ENCODE assay signal across 13 cellular contexts in the genomic region with DNA sequence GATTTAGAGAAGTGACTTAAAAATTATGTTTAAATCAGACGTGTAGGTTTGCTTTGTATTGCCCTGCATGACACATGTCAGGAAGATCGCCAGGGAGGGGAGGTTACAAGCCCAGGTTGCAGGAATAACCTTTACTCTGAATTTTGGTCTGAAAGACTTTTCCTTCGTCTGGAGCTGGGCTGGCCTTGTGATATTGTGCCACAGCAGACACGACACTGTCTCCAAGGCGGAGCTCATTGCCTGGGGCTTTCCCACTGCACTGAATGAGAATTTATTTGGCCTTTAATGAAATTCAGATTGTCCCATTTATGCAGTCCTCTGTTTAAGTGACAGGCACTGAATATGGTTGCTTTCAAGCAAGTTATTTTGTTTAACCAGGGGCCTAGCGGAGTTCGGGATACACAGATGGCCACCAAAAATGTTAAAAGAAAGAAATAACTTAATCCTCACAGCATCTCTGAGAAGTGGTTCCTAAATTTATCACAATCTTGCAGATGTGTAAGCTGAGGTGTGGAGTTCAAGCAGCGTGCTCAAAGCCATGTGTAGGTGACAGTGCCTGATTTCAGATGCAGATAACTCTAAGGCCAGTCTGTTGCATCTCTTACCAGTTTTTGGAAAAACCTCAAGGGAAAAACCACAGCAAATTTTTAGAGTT. TPM values are rescaled to one million over a fixed set of nuclear protein-coding genes. Genes with fewer than 3 reads are reported as not detected.
DNase-seq lines count a peak whose midpoint lies in the region; ATAC-seq lines count a peak whose summit lies in the region.
"Had no signal": no experiment of that assay in that cellular context is flagged by ENCODE, and none has a peak within 500 bp of the region (broad histone marks: within the 10 kb centered on the region; RNA-seq: fewer than 3 reads in every experiment).

No MANE protein-coding gene starts in this region.

- H3K4me3 Mint-ChIP-seq in CD4-positive, CD25-positive, alpha-beta regulatory T cell, result peak overlapping the region; percentile 72 to 84 (median 76)
- peak overlapping the region; percentile 66 for H3K4me3 Mint-ChIP-seq in activated T-helper 2 cell treated with anti-CD3 and anti-CD28 coated beads, Interferon-gamma antibody, Interleukin-2, Interleukin-4, amounts not matched to agents 10 μg/mL and 5 μg/mL and 100 μg/mL, durations not matched to agents 14 hours and 24 hours and 36 hours (ENCODE audit: low read depth)
- H3K4me3 Mint-ChIP-seq in natural killer cell treated with Interleukin-12 subunit alpha and Interleukin-12 subunit beta and Interleukin-15 and Interleukin-18, amount 100 ng/mL, for 72 hours, result peak overlapping the region; percentile 77

- peak overlapping the region; percentile 62 for H3K4me3 ChIP-seq in CD4-positive, CD25-positive, alpha-beta regulatory T cell (ENCODE audit: low read depth, low read length)
- H3K4me3 ChIP-seq: sigmoid colon had no signal

- H3K9me3 ChIP-seq in CD4-positive, CD25-positive, alpha-beta regulatory T cell (ENCODE audit: control insufficient read depth in 2 of 2, low read length in 2 of 2), result no peaks in the 10 kb centered on the region
- H3K9me3 ChIP-seq: Caco-2, sigmoid colon had no signal

- peak overlapping the region; percentile 100 for H3K27ac ChIP-seq in CD4-positive, CD25-positive, alpha-beta regulatory T cell (ENCODE audit: insufficient read depth, low read length, poor library complexity, severe bottlenecking)
- H3K27ac ChIP-seq: sigmoid colon had no signal

- H3K9me3 Mint-ChIP-seq in CD4-positive, CD25-positive, alpha-beta regulatory T cell, result peaks cover 0 to 3% (median 0%) of the 10 kb centered on the region in 7 donors
- no peaks in the 10 kb centered on the region for H3K9me3 Mint-ChIP-seq in activated T-helper 2 cell treated with anti-CD3 and anti-CD28 coated beads, Interferon-gamma antibody, Interleukin-2, Interleukin-4, amounts not matched to agents 10 μg/mL and 5 μg/mL and 100 μg/mL, durations not matched to agents 14 hours and 24 hours and 36 hours
- no peaks in the 10 kb centered on the region for H3K9me3 Mint-ChIP-seq in natural killer cell treated with Interleukin-12 subunit alpha and Interleukin-12 subunit beta and Interleukin-15 and Interleukin-18, amount 100 ng/mL, for 72 hours

- peaks cover 59% of the 10 kb centered on the region for H3K36me3 Mint-ChIP-seq in CD4-positive, CD25-positive, alpha-beta regulatory T cell
- peaks cover 92% of the 10 kb centered on the region for H3K36me3 Mint-ChIP-seq in activated T-helper 2 cell treated with anti-CD3 and anti-CD28 coated beads, Interferon-gamma antibody, Interleukin-2, Interleukin-4, amounts not matched to agents 10 μg/mL and 5 μg/mL and 100 μg/mL, durations not matched to agents 14 hours and 24 hours and 36 hours (ENCODE audit: low read depth)
- peaks cover 33% of the 10 kb centered on the region for H3K36me3 Mint-ChIP-seq in natural killer cell treated with Interleukin-12 subunit alpha and Interleukin-12 subunit beta and Interleukin-15 and Interleukin-18, amount 100 ng/mL, for 72 hours

- H3K4me1 ChIP-seq in CD4-positive, CD25-positive, alpha-beta regulatory T cell (ENCODE audit: control insufficient read depth, insufficient read depth, low read length, poor library complexity, severe bottlenecking), result peaks cover 98% of the 10 kb centered on the region
- H3K4me1 ChIP-seq: Caco-2, sigmoid colon had no signal

- no peak for ATAC-seq in CD4-positive, CD25-positive, alpha-beta regulatory T cell (ENCODE audit: low read depth in 2 of 2)
- ATAC-seq in natural killer cell treated with Interleukin-12 subunit alpha and Interleukin-12 subunit beta and Interleukin-15 and Interleukin-18, amount 100 ng/mL, for 72 hours, result peak in 1 of 2 donors; percentile 78
- ATAC-seq in HG03469 (IDR thresholded peaks at IDR 0.05; ENCODE audit: unreplicated experiment), result no peak

- intact Hi-C loops in activated T-helper 2 cell treated with anti-CD3 and anti-CD28 coated beads, Interferon-gamma antibody, Interleukin-2, Interleukin-4, amounts not matched to agents 10 μg/mL and 5 μg/mL and 100 μg/mL, durations not matched to agents 14 hours and 24 hours and 36 hours (cut with micrococcal nuclease), result loop anchor here (1.0 to 5.0 kb wide), 2 partner anchors 90 to 187 kb away; no protein-coding TSS in a partner anchor

- peaks cover 25 to 96% (median 79%) of the 10 kb centered on the region in 4 donors for H3K4me1 Mint-ChIP-seq in CD4-positive, CD25-positive, alpha-beta regulatory T cell
- H3K4me1 Mint-ChIP-seq in activated T-helper 2 cell treated with anti-CD3 and anti-CD28 coated beads, Interferon-gamma antibody, Interleukin-2, Interleukin-4, amounts not matched to agents 10 μg/mL and 5 μg/mL and 100 μg/mL, durations not matched to agents 14 hours and 24 hours and 36 hours (ENCODE audit: low read depth), result peaks cover 84% of the 10 kb centered on the region
- H3K4me1 Mint-ChIP-seq in natural killer cell treated with Interleukin-12 subunit alpha and Interleukin-12 subunit beta and Interleukin-15 and Interleukin-18, amount 100 ng/mL, for 72 hours (ENCODE audit: low read depth in 2 of 2), result peaks cover 78 to 82% of the 10 kb centered on the region in 2 donors

- H3K36me3 ChIP-seq in CD4-positive, CD25-positive, alpha-beta regulatory T cell (ENCODE audit: control insufficient read depth, insufficient read depth, low read length), result peaks cover 62% of the 10 kb centered on the region
- H3K36me3 ChIP-seq: sigmoid colon had no signal

- DNase-seq in CD4-positive, CD25-positive, alpha-beta regulatory T cell, result peak in 1 of 3 donors; percentile 50
- DNase-seq in OCI-M1 (lab: John Stamatoyannopoulos, UW) (peak; percentile 80), NCI-H2029 treated with DMSO at 0.1 percent for 48 hours (lab: John Stamatoyannopoulos, UW) (no peak), NCI-H187 treated with DMSO at 0.1 percent for 48 hours (lab: John Stamatoyannopoulos, UW) (no peak), NCI-H2196 (lab: John Stamatoyannopoulos, UW; ENCODE audit: unreplicated experiment) (no peak)
- no peak for DNase-seq in activated T-helper 2 cell treated with anti-CD3 and anti-CD28 coated beads, Interferon-gamma antibody, Interleukin-2, Interleukin-4, amounts not matched to agents 10 μg/mL and 5 μg/mL and 100 μg/mL, durations not matched to agents 14 hours and 24 hours and 36 hours (ENCODE audit: low spot score)
- DNase-seq in natural killer cell treated with Interleukin-12 subunit alpha and Interleukin-12 subunit beta and Interleukin-15 and Interleukin-18, amount 100 ng/mL, for 72 hours (ENCODE audit: low spot score), result no peak
- DNase-seq: Caco-2, GOT3, NCI-H2029, sigmoid colon, T1000 had no signal

- peak overlapping the region; percentile 83 to 94 (median 92) for H3K27ac Mint-ChIP-seq in CD4-positive, CD25-positive, alpha-beta regulatory T cell
- H3K27ac Mint-ChIP-seq in activated T-helper 2 cell treated with anti-CD3 and anti-CD28 coated beads, Interferon-gamma antibody, Interleukin-2, Interleukin-4, amounts not matched to agents 10 μg/mL and 5 μg/mL and 100 μg/mL, durations not matched to agents 14 hours and 24 hours and 36 hours, result peak overlapping the region; percentile 80
- H3K27ac Mint-ChIP-seq in natural killer cell treated with Interleukin-12 subunit alpha and Interleukin-12 subunit beta and Interleukin-15 and Interleukin-18, amount 100 ng/mL, for 72 hours, result peak overlapping the region; percentile 80 to 87

- no peaks in the 10 kb centered on the region for H3K27me3 Mint-ChIP-seq in CD4-positive, CD25-positive, alpha-beta regulatory T cell
- H3K27me3 Mint-ChIP-seq in activated T-helper 2 cell treated with anti-CD3 and anti-CD28 coated beads, Interferon-gamma antibody, Interleukin-2, Interleukin-4, amounts not matched to agents 10 μg/mL and 5 μg/mL and 100 μg/mL, durations not matched to agents 14 hours and 24 hours and 36 hours (ENCODE audit: low read depth), result no peaks in the 10 kb centered on the region
- H3K27me3 Mint-ChIP-seq in natural killer cell treated with Interleukin-12 subunit alpha and Interleukin-12 subunit beta and Interleukin-15 and Interleukin-18, amount 100 ng/mL, for 72 hours, result no peaks in the 10 kb centered on the region

- H3K27me3 ChIP-seq in CD4-positive, CD25-positive, alpha-beta regulatory T cell (ENCODE audit: control insufficient read depth, insufficient read depth, low read length), result no peaks in the 10 kb centered on the region
- H3K27me3 ChIP-seq: sigmoid colon had no signal

RNA-seq across cellular contexts. Expression of gene RHOH, which starts 45.2 kb away (rescaled TPM):
- total RNA-seq in CD4-positive, CD25-positive, alpha-beta regulatory T cell, result 645 TPM
- 100 to 1,000 TPM; 360 to 479 (median 397) TPM for polyA plus RNA-seq in CD4-positive, CD25-positive, alpha-beta regulatory T cell
- 108 and 120 TPM in 2 replicates for total RNA-seq in activated T-helper 2 cell treated with anti-CD3 and anti-CD28 coated beads, Interferon-gamma antibody, Interleukin-2, Interleukin-4, amounts not matched to agents 10 μg/mL and 5 μg/mL and 100 μg/mL, durations not matched to agents 14 hours and 24 hours and 36 hours
- 100 to 1,000 TPM; 140 to 169 TPM for total RNA-seq in natural killer cell treated with Interleukin-12 subunit alpha and Interleukin-12 subunit beta and Interleukin-15 and Interleukin-18, amount 100 ng/mL, for 72 hours
- total RNA-seq: Caco-2 had no signal
